ENCODE assay signal across 26 cellular contexts in genomic region chr3:37569991-37570390, GRCh38.
"Had no signal": no experiment of that assay in that cellular context is flagged by ENCODE, and none has a peak within 500 bp of the region (broad histone marks: within the 10 kb centered on the region; RNA-seq: fewer than 3 reads in every experiment).

No MANE protein-coding gene starts in this region.

- H3K27me3 Mint-ChIP-seq: naive B cell; progenitor cell of endocrine pancreas; stimulated activated memory B cell treated with anti-CD40 and anti-IgM and Interleukin-4, amounts not matched to agents 10 μg/mL and 1 μg/mL and 100 μg/mL, for 72 hours; stimulated activated naive CD8-positive, alpha-beta T cell treated with anti-CD3 and anti-CD28 coated beads, Interleukin-15, amount 100 ng/mL, for 72 hours had no signal

- H2AFZ ChIP-seq: hepatocyte had no signal

- H3K36me3 ChIP-seq: lower lobe of right lung, ovary, tibial nerve, upper lobe of left lung, vagina had no signal

- H3K36me3 Mint-ChIP-seq: stimulated activated memory B cell treated with anti-CD40 and anti-IgM and Interleukin-4, amounts not matched to agents 10 μg/mL and 1 μg/mL and 100 μg/mL, for 72 hours had no signal

- H3K27me3 ChIP-seq: heart right ventricle, hepatocyte, ovary, spleen, tibial nerve, upper lobe of left lung, vagina had no signal

- ATAC-seq: lower lobe of right lung; natural killer cell; sciatic nerve; stimulated activated memory B cell treated with anti-CD40 and anti-IgM and Interleukin-4, amounts not matched to agents 10 μg/mL and 1 μg/mL and 100 μg/mL, for 72 hours; stimulated activated naive CD8-positive, alpha-beta T cell treated with anti-CD3 and anti-CD28 coated beads, Interleukin-15, amount 100 ng/mL, for 72 hours had no signal

- H3K4me1 Mint-ChIP-seq: naive B cell; natural killer cell; stimulated activated memory B cell treated with anti-CD40 and anti-IgM and Interleukin-4, amounts not matched to agents 10 μg/mL and 1 μg/mL and 100 μg/mL, for 72 hours; stimulated activated naive CD8-positive, alpha-beta T cell treated with anti-CD3 and anti-CD28 coated beads, Interleukin-15, amount 100 ng/mL, for 72 hours had no signal

- H3K4me3 ChIP-seq: heart right ventricle, hepatocyte, lower lobe of right lung, ovary, spleen, tibial nerve, upper lobe of left lung, vagina had no signal

- H3K4me2 ChIP-seq: hepatocyte had no signal

- H3K4me3 Mint-ChIP-seq: naive B cell; natural killer cell; nephron progenitor cell; stimulated activated memory B cell treated with anti-CD40 and anti-IgM and Interleukin-4, amounts not matched to agents 10 μg/mL and 1 μg/mL and 100 μg/mL, for 72 hours; stimulated activated naive CD8-positive, alpha-beta T cell treated with anti-CD3 and anti-CD28 coated beads, Interleukin-15, amount 100 ng/mL, for 72 hours had no signal

- H3K27ac Mint-ChIP-seq: naive B cell; natural killer cell; progenitor cell of endocrine pancreas; stimulated activated memory B cell treated with anti-CD40 and anti-IgM and Interleukin-4, amounts not matched to agents 10 μg/mL and 1 μg/mL and 100 μg/mL, for 72 hours had no signal

- H3K27ac ChIP-seq: hepatocyte, lower lobe of right lung, ovary, spleen, tibial nerve, upper lobe of left lung, vagina had no signal

- DNase-seq: heart right ventricle; islet precursor cell; lower lobe of right lung; mammary epithelial cell; mesenchymal stem cell; naive B cell; natural killer cell; nephron progenitor cell; ovary; right cardiac atrium; small intestine; spleen; stimulated activated CD4-positive, alpha-beta T cell treated with anti-CD3 and anti-CD28 coated beads, Interleukin-1b, Interleukin-23, amount 100 ng/mL, for 48 hours; stimulated activated CD4-positive, alpha-beta T cell treated with anti-CD3 and anti-CD28 coated beads, Interleukin-2, amount 100 ng/mL, for 48 hours; stimulated activated CD4-positive, alpha-beta T cell treated with anti-CD3 and anti-CD28 coated beads, Interleukin-4, amount 100 ng/mL, for 4 hours; stimulated activated CD8-positive, alpha-beta memory T cell treated with anti-CD3 and anti-CD28 coated beads, Interleukin-4, amount 100 ng/mL, for 48 hours; stimulated activated naive CD4-positive, alpha-beta T cell treated with Interleukin-2 at 50 U/mL for 16 hours; stimulated activated naive CD8-positive, alpha-beta T cell treated with anti-CD3 and anti-CD28 coated beads, Interleukin-15, amount 100 ng/mL, for 72 hours; substantia nigra; upper lobe of left lung had no signal

- H3K79me2 ChIP-seq: hepatocyte had no signal
